1 cellular context compared by ENCODE assay signal in genomic region chr1:204367193-204367858, GRCh38.
TF ChIP-seq lines count a peak whose summit lies in the region.

No MANE protein-coding gene starts in this region.

TF ChIP-seq in GM12878, 131 proteins besides CTCF, POLR2A, EP300 and RAD21 (continued from another document):
- TF ChIP-seq RUNX3 (IDR thresholded peaks at IDR 0.05; ENCODE audit: low read length): no peak
- TF ChIP-seq NR2C2 (IDR thresholded peaks at IDR 0.05; ENCODE audit: borderline replicate concordance, control insufficient read depth, insufficient read length, low read depth): no peak
- no peak for TF ChIP-seq SUZ12 (IDR thresholded peaks at IDR 0.05; ENCODE audit: unreplicated experiment)
- TF ChIP-seq ASH2L (IDR thresholded peaks at IDR 0.05; ENCODE audit: borderline replicate concordance, low read depth): no peak
- no peak for TF ChIP-seq PAX5 (IDR thresholded peaks at IDR 0.05; ENCODE audit: borderline replicate concordance, low read depth, low read length)
